ENCODE assay signal across 22 cellular contexts in the genomic region with DNA sequence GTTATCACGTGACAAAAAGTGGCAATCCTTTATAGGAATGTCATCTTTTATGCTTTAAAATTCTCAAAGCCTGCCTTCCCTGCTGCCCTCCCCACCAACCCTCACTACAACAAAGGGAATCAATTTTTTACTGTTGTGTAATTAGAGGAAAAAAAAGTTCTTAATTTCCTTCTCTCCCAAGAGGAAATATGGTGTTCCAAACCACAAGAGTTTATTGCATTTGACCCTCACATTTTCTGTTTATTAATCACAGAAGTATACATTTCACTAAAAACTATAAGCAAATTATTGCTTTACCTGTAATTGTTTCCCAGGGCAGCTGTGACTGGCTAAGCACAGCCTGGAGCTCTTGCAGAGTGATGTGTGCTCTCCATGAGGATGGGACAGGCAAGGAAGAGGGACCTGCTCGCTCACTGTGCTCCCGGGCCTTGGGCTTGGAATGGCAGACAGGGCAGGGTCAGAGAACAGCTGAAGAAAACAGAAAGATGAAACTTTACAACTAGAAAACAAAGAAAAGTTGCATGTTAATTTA. TPM values are rescaled to one million over a fixed set of nuclear protein-coding genes. Genes with fewer than 3 reads are reported as not detected.
"Had no signal": no experiment of that assay in that cellular context is flagged by ENCODE, and none has a peak within 500 bp of the region (broad histone marks: within the 10 kb centered on the region; RNA-seq: fewer than 3 reads in every experiment).

No MANE protein-coding gene starts in this region.

- H3K27ac ChIP-seq: brain microvascular endothelial cell, SJCRH30, VCaP had no signal

- H3K9me3 ChIP-seq: SJCRH30, SK-N-SH had no signal

- H3K4me2 ChIP-seq: SK-N-SH had no signal

- H3K4me3 ChIP-seq: SJCRH30 had no signal

- H3K27me3 ChIP-seq: brain microvascular endothelial cell, SJCRH30 had no signal

- H3K36me3 ChIP-seq: brain microvascular endothelial cell, SJCRH30 had no signal

- ATAC-seq: activated T-cell treated with anti-CD3 and anti-CD28 coated beads, Interleukin-2, amount 50 U/mL, for 4 hours; Right ventricle myocardium inferior had no signal

- H3K4me1 ChIP-seq: SJCRH30 had no signal

- DNase-seq: activated CD4-positive, alpha-beta memory T cell treated with anti-CD3 and anti-CD28 coated beads for 36 hours; activated CD4-positive, alpha-beta T cell treated with anti-CD3 and anti-CD28 coated beads, Interleukin-2, amount 10 ng/mL, durations not matched to agents 7 days and 5 days; activated CD4-positive, CD25-positive, alpha-beta regulatory T cell; activated CD8-positive, alpha-beta memory T cell treated with anti-CD3 and anti-CD28 coated beads for 24 hours; activated effector memory CD4-positive, alpha-beta T cell treated with anti-CD3 and anti-CD28 coated beads, Interleukin-2, amount 50 U/mL, for 16 hours; activated naive CD4-positive, alpha-beta T cell treated with anti-CD3 and anti-CD28 coated beads for 36 hours; activated T-cell treated with anti-CD3 and anti-CD28 coated beads, Interleukin-2, amount 50 U/mL, for 4 hours; amygdala; brain microvascular endothelial cell; Karpas-422; NCI-H1105 treated with DMSO at 0.1 percent for 48 hours; NCI-H1436 treated with DMSO at 0.1 percent for 48 hours; NCI-H187; NCI-H2081; NCI-H510A treated with DMSO at 0.1 percent for 48 hours; NCI-H69; SJCRH30; SK-N-SH; T-helper 1 cell had no signal

- H3K9me2 ChIP-seq: SK-N-SH had no signal

- H3K9ac ChIP-seq: SK-N-SH had no signal

RNA-seq across cellular contexts. Expression of gene ATP10A, which starts 31.3 kb away (rescaled TPM):
- total RNA-seq: RPMI7951 had no signal
